In the genomic region with DNA sequence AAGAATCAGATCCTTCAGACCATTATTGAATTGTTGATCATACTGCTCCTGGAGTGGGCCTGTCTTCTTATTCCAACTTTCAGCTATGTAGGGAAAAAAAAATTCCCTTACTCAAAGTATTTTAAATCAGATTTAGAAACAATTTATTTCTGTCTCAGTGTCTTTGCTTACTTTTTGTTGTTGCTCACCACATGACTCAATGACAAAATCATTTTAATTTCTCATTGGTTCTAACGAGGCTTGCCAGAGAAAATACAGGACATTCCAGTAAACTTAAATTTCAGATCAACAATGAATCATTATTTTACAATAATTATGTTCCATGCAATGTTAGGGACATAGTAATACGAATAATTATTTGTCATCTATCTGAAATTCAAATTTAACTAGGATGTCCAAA, we compare ENCODE assay signal across 1 cellular context.
TF ChIP-seq lines count a peak whose summit lies in the region.

No MANE protein-coding gene starts in this region.

TF ChIP-seq in IMR-90, 13 proteins besides CTCF, POLR2A, EP300 and RAD21:
- TF ChIP-seq CEBPB (IDR thresholded peaks at IDR 0.05; ENCODE audit: low read depth, low read length) (no peak), MXI1 (IDR thresholded peaks at IDR 0.05; ENCODE audit: borderline replicate concordance, low read depth, low read length) (no peak), USF2 (IDR thresholded peaks at IDR 0.05; ENCODE audit: low read depth, low read length) (no peak; the same call in 1 of the 2 replicates)
TF ChIP-seq in IMR-90: peak in this region for 0.
